ENCODE assay signal across 6 cellular contexts in the genomic region with DNA sequence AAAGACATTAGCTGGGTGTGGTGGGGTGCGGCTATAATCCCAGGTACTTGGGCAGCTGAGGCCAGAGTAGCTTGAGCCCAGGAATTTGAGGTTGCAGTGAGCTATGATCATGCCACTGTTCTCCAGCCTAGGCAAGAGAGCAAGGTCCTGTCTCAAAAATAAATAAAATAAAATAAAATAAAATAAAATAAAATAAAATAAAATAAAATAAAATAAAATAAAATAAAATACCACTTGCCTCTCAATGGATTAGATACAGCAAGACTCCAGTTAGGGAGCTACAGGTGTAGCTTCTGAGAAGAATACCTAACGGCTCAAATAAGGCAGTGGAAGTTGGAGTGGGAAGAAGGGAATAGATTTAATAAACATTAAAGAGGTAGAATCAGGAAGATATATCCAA. TPM values are rescaled to one million over a fixed set of nuclear protein-coding genes. Genes with fewer than 3 reads are reported as not detected.
"Had no signal": no experiment of that assay in that cellular context is flagged by ENCODE, and none has a peak within 500 bp of the region (broad histone marks: within the 10 kb centered on the region; RNA-seq: fewer than 3 reads in every experiment).

No MANE protein-coding gene starts in this region.

- H3K4me1 Mint-ChIP-seq: IgD-negative memory B cell had no signal

- H3K36me3 Mint-ChIP-seq: IgD-negative memory B cell had no signal

- ATAC-seq: HepG2, K562 had no signal

- H3K27ac Mint-ChIP-seq: IgD-negative memory B cell had no signal

- H3K4me3 Mint-ChIP-seq: IgD-negative memory B cell had no signal

- DNase-seq: IMR-90 had no signal

RNA-seq across cellular contexts. Expression of gene PAK5, which starts 13.7 kb away (rescaled TPM):
- total RNA-seq: HepG2, HT-29, HT1080, IMR-90, K562 had no signal
